17 cellular contexts compared by ENCODE assay signal in the genomic region with DNA sequence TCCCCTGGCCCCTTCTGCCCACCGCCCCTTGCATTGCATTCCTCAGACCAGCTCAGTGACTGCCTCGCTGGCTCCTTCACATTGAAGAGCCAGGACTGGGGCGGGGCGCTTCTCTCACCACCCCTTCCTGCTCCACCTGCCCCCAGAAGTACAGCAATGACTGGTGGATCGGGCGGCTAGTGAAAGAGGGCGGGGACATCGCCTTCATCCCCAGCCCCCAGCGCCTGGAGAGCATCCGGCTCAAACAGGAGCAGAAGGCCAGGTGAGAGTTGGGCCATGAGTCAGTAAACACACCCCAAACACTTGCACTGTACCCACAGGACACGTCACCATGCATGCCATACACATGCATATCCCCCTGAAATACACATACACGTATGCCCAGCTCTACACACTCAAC. TPM values are rescaled to one million over a fixed set of nuclear protein-coding genes. Genes with fewer than 3 reads are reported as not detected.
DNase-seq lines count a peak whose midpoint lies in the region; ATAC-seq and TF ChIP-seq lines count a peak whose summit lies in the region.
"Had no signal": no experiment of that assay in that cellular context is flagged by ENCODE, and none has a peak within 500 bp of the region (broad histone marks: within the 10 kb centered on the region; RNA-seq: fewer than 3 reads in every experiment).

No MANE protein-coding gene starts in this region.

- H3K36me3 Mint-ChIP-seq in CD8-positive, alpha-beta memory T cell = peaks cover 0 to 12% (median 0%) of the 10 kb centered on the region in 3 donors
- peaks cover 2% of the 10 kb centered on the region for H3K36me3 Mint-ChIP-seq in WTC11

- intact Hi-C loops in esophagus squamous epithelium (cut with DNase I) = no loop called here

- peak in 3 of 5 donors; percentile 10 to 65 (median 28) for DNase-seq in CD8-positive, alpha-beta memory T cell
- DNase-seq in WTC11 (ENCODE audit: low spot score) (peak; percentile 74), iPS-NIHi7 (ENCODE audit: extremely low spot score) (peak; percentile 73), esophagus squamous epithelium (lab: John Stamatoyannopoulos, UW) (no peak), GM13976 (ENCODE audit: low spot score) (no peak)
- DNase-seq: activated T-cell treated with anti-CD3 and anti-CD28 coated beads, Interleukin-2, amount 50 U/mL, for 1 hour; amniotic stem cell; BE2C; erythroblast; heart right ventricle; SJCRH30 had no signal

- H3K4me1 ChIP-seq in CD8-positive, alpha-beta memory T cell (ENCODE audit: insufficient read depth, low read length) = peaks cover 2% of the 10 kb centered on the region
- peaks cover 0 to 9% (median 0%) of the 10 kb centered on the region in 3 donors for H3K4me1 ChIP-seq in esophagus squamous epithelium
- H3K4me1 ChIP-seq: BE2C, SJCRH30 had no signal

- no peaks in the 10 kb centered on the region for H3K9me3 ChIP-seq in CD8-positive, alpha-beta memory T cell (ENCODE audit: low read length)
- H3K9me3 ChIP-seq in esophagus squamous epithelium = no peaks in the 10 kb centered on the region
- H3K9me3 ChIP-seq: BE2C, heart right ventricle, SJCRH30, tibial nerve had no signal

- no peaks in the 10 kb centered on the region for H3K27me3 ChIP-seq in CD8-positive, alpha-beta memory T cell (ENCODE audit: insufficient read depth, low read length, poor library complexity, severe bottlenecking)
- no peaks in the 10 kb centered on the region for H3K27me3 ChIP-seq in esophagus squamous epithelium
- H3K27me3 ChIP-seq: BE2C, SJCRH30, tibial nerve had no signal

- H3K4me1 Mint-ChIP-seq in CD8-positive, alpha-beta memory T cell = peaks cover 3 to 23% (median 10%) of the 10 kb centered on the region in 3 donors
- peaks cover 29% of the 10 kb centered on the region for H3K4me1 Mint-ChIP-seq in WTC11

- in situ Hi-C loops in GM13976 (cut with MboI; ENCODE audit: low sequenced_read_pairs, unreplicated experiment) = no loop called here

- peaks cover 2% of the 10 kb centered on the region for H3K36me3 ChIP-seq in CD8-positive, alpha-beta memory T cell (ENCODE audit: insufficient read depth, low read length)
- peaks cover 4 to 63% (median 10%) of the 10 kb centered on the region in 3 donors for H3K36me3 ChIP-seq in esophagus squamous epithelium

- POLR2A ChIA-PET in CD8-positive, alpha-beta memory T cell (lab: Charles Lee) = interaction anchor here (0.5 kb wide), 1 partner anchor 26 kb away, joined by 5 read pairs; no protein-coding TSS in a partner anchor
- POLR2A ChIA-PET in WTC11 (lab: Charles Lee) = interaction anchor here (0.8 kb wide), 1 partner anchor 98 kb away, joined by 3 read pairs; no protein-coding TSS in a partner anchor

- CTCF ChIA-PET in CD8-positive, alpha-beta memory T cell (lab: Charles Lee) = interaction anchor here (1.3 to 2.6 kb wide), 3 partner anchors 8 to 156 kb away, joined by 3 to 15 read pairs (median 5); no protein-coding TSS in a partner anchor
- CTCF ChIA-PET in WTC11 (lab: Charles Lee) = interaction anchor here (0.9 to 1.7 kb wide), 6 partner anchors 9 to 196 kb away, joined by 3 to 11 read pairs (median 5); a partner anchor contains a TSS

- no peak for TF ChIP-seq POLR2A in esophagus squamous epithelium (IDR thresholded peaks at IDR 0.05)

- H3K27me3 Mint-ChIP-seq in CD8-positive, alpha-beta memory T cell = peaks cover 0 to 1% of the 10 kb centered on the region in 2 donors
- H3K27me3 Mint-ChIP-seq in WTC11 (ENCODE audit: low read depth) = peaks cover 23% of the 10 kb centered on the region
- H3K27me3 Mint-ChIP-seq: progenitor cell of endocrine pancreas had no signal

- H3K27ac ChIP-seq in CD8-positive, alpha-beta memory T cell (ENCODE audit: low read depth, low read length) = no peak overlapping the region
- H3K27ac ChIP-seq in esophagus squamous epithelium = no peak overlapping the region
- H3K27ac ChIP-seq: heart right ventricle, SJCRH30, tibial nerve had no signal

- H3K4me3 Mint-ChIP-seq in CD8-positive, alpha-beta memory T cell = peak overlapping the region in 1 of 7 donors; percentile 6
- H3K4me3 Mint-ChIP-seq in WTC11 = peak overlapping the region; percentile 16; the same call in 1 of the 2 replicates

- ATAC-seq in GM18867 (IDR thresholded peaks at IDR 0.05; ENCODE audit: unreplicated experiment) = peak; percentile 66
- peak; percentile 92 for ATAC-seq in WTC11
- ATAC-seq in GM18907 (IDR thresholded peaks at IDR 0.05; ENCODE audit: unreplicated experiment) = no peak
- no peak for ATAC-seq in HG02870 (IDR thresholded peaks at IDR 0.05; ENCODE audit: unreplicated experiment)
- ATAC-seq: heart right ventricle had no signal

- TF ChIP-seq CTCF in WTC11 (IDR thresholded peaks at IDR 0.05) (no peak), esophagus squamous epithelium (IDR thresholded peaks at IDR 0.05) (no peak), GM13976 (IDR thresholded peaks at IDR 0.05; ENCODE audit: borderline replicate concordance, control extremely low read depth, extremely low read depth, insufficient read depth, missing control alignments) (no peak)

- H3K9me3 Mint-ChIP-seq in CD8-positive, alpha-beta memory T cell = no peaks in the 10 kb centered on the region
- no peaks in the 10 kb centered on the region for H3K9me3 Mint-ChIP-seq in WTC11

- no peak overlapping the region for H3K4me3 ChIP-seq in CD8-positive, alpha-beta memory T cell (ENCODE audit: low read length)
- H3K4me3 ChIP-seq in esophagus squamous epithelium = no peak overlapping the region
- H3K4me3 ChIP-seq: heart right ventricle, SJCRH30, tibial nerve had no signal

- H3K27ac Mint-ChIP-seq in CD8-positive, alpha-beta memory T cell = peak overlapping the region in 5 of 8 donors; percentile 47 to 71 (median 68)
- H3K27ac Mint-ChIP-seq in WTC11 = peak overlapping the region; percentile 58
- H3K27ac Mint-ChIP-seq: progenitor cell of endocrine pancreas had no signal

- WGBS in esophagus squamous epithelium, 2 donors = 54 to 70% methylated on average over 2 to 7 of the region's 12 CpGs

TF ChIP-seq in WTC11, 78 proteins besides CTCF, POLR2A, EP300 and RAD21 (continues in another document):
- TF ChIP-seq, protein P1, sequence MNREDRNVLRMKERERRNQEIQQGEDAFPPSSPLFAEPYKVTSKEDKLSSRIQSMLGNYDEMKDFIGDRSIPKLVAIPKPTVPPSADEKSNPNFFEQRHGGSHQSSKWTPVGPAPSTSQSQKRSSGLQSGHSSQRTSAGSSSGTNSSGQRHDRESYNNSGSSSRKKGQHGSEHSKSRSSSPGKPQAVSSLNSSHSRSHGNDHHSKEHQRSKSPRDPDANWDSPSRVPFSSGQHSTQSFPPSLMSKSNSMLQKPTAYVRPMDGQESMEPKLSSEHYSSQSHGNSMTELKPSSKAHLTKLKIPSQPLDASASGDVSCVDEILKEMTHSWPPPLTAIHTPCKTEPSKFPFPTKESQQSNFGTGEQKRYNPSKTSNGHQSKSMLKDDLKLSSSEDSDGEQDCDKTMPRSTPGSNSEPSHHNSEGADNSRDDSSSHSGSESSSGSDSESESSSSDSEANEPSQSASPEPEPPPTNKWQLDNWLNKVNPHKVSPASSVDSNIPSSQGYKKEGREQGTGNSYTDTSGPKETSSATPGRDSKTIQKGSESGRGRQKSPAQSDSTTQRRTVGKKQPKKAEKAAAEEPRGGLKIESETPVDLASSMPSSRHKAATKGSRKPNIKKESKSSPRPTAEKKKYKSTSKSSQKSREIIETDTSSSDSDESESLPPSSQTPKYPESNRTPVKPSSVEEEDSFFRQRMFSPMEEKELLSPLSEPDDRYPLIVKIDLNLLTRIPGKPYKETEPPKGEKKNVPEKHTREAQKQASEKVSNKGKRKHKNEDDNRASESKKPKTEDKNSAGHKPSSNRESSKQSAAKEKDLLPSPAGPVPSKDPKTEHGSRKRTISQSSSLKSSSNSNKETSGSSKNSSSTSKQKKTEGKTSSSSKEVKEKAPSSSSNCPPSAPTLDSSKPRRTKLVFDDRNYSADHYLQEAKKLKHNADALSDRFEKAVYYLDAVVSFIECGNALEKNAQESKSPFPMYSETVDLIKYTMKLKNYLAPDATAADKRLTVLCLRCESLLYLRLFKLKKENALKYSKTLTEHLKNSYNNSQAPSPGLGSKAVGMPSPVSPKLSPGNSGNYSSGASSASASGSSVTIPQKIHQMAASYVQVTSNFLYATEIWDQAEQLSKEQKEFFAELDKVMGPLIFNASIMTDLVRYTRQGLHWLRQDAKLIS (CRISPR knock-in tag; IDR thresholded peaks at IDR 0.05; ENCODE audit: borderline replicate concordance) = no peak
- TF ChIP-seq OVOL2 (CRISPR knock-in tag; IDR thresholded peaks at IDR 0.05; ENCODE audit: borderline replicate concordance) (no peak), SP1 (CRISPR knock-in tag; conservative IDR thresholded peaks at IDR 0.05) (no peak), MXD4 (CRISPR knock-in tag; IDR thresholded peaks at IDR 0.05; ENCODE audit: borderline replicate concordance) (no peak), JAZF1 (CRISPR knock-in tag; IDR thresholded peaks at IDR 0.05) (no peak), SMAD4 (CRISPR knock-in tag; IDR thresholded peaks at IDR 0.05) (no peak)
- TF ChIP-seq, protein P2, sequence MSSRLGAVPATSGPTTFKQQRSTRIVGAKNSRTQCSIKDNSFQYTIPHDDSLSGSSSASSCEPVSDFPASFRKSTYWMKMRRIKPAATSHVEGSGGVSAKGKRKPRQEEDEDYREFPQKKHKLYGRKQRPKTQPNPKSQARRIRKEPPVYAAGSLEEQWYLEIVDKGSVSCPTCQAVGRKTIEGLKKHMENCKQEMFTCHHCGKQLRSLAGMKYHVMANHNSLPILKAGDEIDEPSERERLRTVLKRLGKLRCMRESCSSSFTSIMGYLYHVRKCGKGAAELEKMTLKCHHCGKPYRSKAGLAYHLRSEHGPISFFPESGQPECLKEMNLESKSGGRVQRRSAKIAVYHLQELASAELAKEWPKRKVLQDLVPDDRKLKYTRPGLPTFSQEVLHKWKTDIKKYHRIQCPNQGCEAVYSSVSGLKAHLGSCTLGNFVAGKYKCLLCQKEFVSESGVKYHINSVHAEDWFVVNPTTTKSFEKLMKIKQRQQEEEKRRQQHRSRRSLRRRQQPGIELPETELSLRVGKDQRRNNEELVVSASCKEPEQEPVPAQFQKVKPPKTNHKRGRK (CRISPR knock-in tag; IDR thresholded peaks at IDR 0.05; ENCODE audit: borderline replicate concordance) = no peak

RNA-seq across cellular contexts. Expression of a gene that starts 5.8 kb away (rescaled TPM):
- total RNA-seq in CD8-positive, alpha-beta memory T cell = 1 to 10 TPM; 6.3 to 6.6 TPM
- polyA plus RNA-seq in CD8-positive, alpha-beta memory T cell = 3.2 TPM
- total RNA-seq in WTC11 (2021) (15.0 to 17.3 TPM (median 17.0 TPM) in 3 replicates), esophagus squamous epithelium (10 to 100 TPM; 13.4 to 19.5 (median 14.0) TPM)

RNA-seq across cellular contexts. Expression of a gene that starts 27.9 kb away (rescaled TPM):
- 100 to 1,000 TPM; 147 to 148 TPM for total RNA-seq in CD8-positive, alpha-beta memory T cell
- 51.0 TPM for polyA plus RNA-seq in CD8-positive, alpha-beta memory T cell
- total RNA-seq in WTC11 (2021) (91.1 to 107 TPM (median 93.4 TPM) in 3 replicates), esophagus squamous epithelium (10 to 100 TPM; 46.0 to 71.5 (median 56.7) TPM)

RNA-seq across cellular contexts. Expression of a gene that starts 35.2 kb away (rescaled TPM):
- total RNA-seq in CD8-positive, alpha-beta memory T cell = under 1 TPM; 0.04 to 0.37 TPM
- polyA plus RNA-seq in CD8-positive, alpha-beta memory T cell = not detected
- 11.9 to 12.8 TPM (median 12.2 TPM) in 3 replicates for total RNA-seq in WTC11 (2021)
- 10 to 100 TPM; 11.5 to 14.7 (median 13.9) TPM for total RNA-seq in esophagus squamous epithelium

RNA-seq across cellular contexts. Expression of a gene that starts 41.6 kb away (rescaled TPM):
- 1 to 10 TPM; 2.0 to 2.6 TPM for total RNA-seq in CD8-positive, alpha-beta memory T cell
- polyA plus RNA-seq in CD8-positive, alpha-beta memory T cell = 0.90 TPM
- total RNA-seq in WTC11 (2021) = 7.6 to 9.1 TPM (median 8.5 TPM) in 3 replicates
- 1 to 10 TPM in 2 of 4 donors, under 1 TPM in 2; 0.57 to 6.1 (median 0.95) TPM for total RNA-seq in esophagus squamous epithelium
- total RNA-seq: myocyte had no signal

Comparison
In these comparisons a context has a peak if more than half of its experiments do, and no peak if none do; other contexts are left out.
1. DNase-seq: peak in CD8-positive, alpha-beta memory T cell (3 of 5), WTC11 (single experiment) and iPS-NIHi7 (single experiment); none in esophagus squamous epithelium (single experiment) and GM13976 (single experiment).
2. ATAC-seq: peak in GM18867 (single experiment) and WTC11 (single experiment); none in GM18907 (single experiment) and HG02870 (single experiment).